In genomic region chr14:63383776-63384367, GRCh38 we compare ENCODE assay signal across 1 cellular context.
TF ChIP-seq lines count a peak whose summit lies in the region.

No MANE protein-coding gene starts in this region.

TF ChIP-seq in GM23338, 12 proteins besides CTCF, POLR2A, EP300 and RAD21 (continued from another document):
- no peak for TF ChIP-seq ZNF462 (CRISPR knock-in tag; IDR thresholded peaks at IDR 0.05)
- no peak for TF ChIP-seq EZH2 (IDR thresholded peaks at IDR 0.05; ENCODE audit: low read depth, unreplicated experiment)
- TF ChIP-seq POLR2AphosphoS5 (IDR thresholded peaks at IDR 0.05; ENCODE audit: low read depth) = no peak
- no peak for TF ChIP-seq NANOG (IDR thresholded peaks at IDR 0.05; ENCODE audit: borderline replicate concordance)
- TF ChIP-seq REST (IDR thresholded peaks at IDR 0.05; ENCODE audit: unreplicated experiment) = no peak
TF ChIP-seq in GM23338: peak in this region for 0.
